In genomic region chr15:41568350-41569017, GRCh38 we compare ENCODE assay signal across 1 cellular context.
TF ChIP-seq lines count a peak whose summit lies in the region.

No MANE protein-coding gene starts in this region.

TF ChIP-seq in K562, 482 proteins besides CTCF, POLR2A, EP300 and RAD21 (continues in another document):
- no peak for TF ChIP-seq ZC3H4 (CRISPR knock-in tag; IDR thresholded peaks at IDR 0.05; ENCODE audit: borderline replicate concordance)
- TF ChIP-seq PTTG1 (tag; IDR thresholded peaks at IDR 0.05; ENCODE audit: low read depth), result no peak
- TF ChIP-seq RCOR1 (IDR thresholded peaks at IDR 0.05; ENCODE audit: borderline replicate concordance in 1 of 2, low read depth in 2 of 2, low read length in 2 of 2), result peak in 1 of 2 experiments; percentile 71; a peak in 2 of 4 replicates
- peak; percentile 21; the same call in 1 of the 2 replicates for TF ChIP-seq ZNF395 (CRISPR knock-in tag; IDR thresholded peaks at IDR 0.05)
- no peak for TF ChIP-seq HNRNPL (IDR thresholded peaks at IDR 0.05; ENCODE audit: low read depth, low read length)
- peak; percentile 37; the same call in 1 of the 2 replicates for TF ChIP-seq ZEB2 (IDR thresholded peaks at IDR 0.05)
- TF ChIP-seq ARID1B (IDR thresholded peaks at IDR 0.05), result peak; percentile 73
- TF ChIP-seq POLR2G (IDR thresholded peaks at IDR 0.05; ENCODE audit: low read depth, low read length), result no peak
- 0 out of 2 replicates have a peak, but pooled peaks have one; percentile 18 for TF ChIP-seq ZBTB7A (IDR thresholded peaks at IDR 0.05; ENCODE audit: borderline replicate concordance, control insufficient read depth, low read depth, low read length)
- TF ChIP-seq ARID2 (IDR thresholded peaks at IDR 0.05), result no peak
- peak; percentile 15 for TF ChIP-seq NEUROD1 (IDR thresholded peaks at IDR 0.05; ENCODE audit: borderline replicate concordance, low read depth, low read length, partially characterized antibody)
- peak; percentile 82 for TF ChIP-seq LEF1 (IDR thresholded peaks at IDR 0.05)
- TF ChIP-seq TEAD2 (tag; IDR thresholded peaks at IDR 0.05), result peak; percentile 71; the same call in 1 of the 2 replicates
- TF ChIP-seq GABPA (tag; conservative IDR thresholded peaks at IDR 0.05; ENCODE audit: low read depth), result 0 out of 2 replicates have a peak, but pooled peaks have one; percentile 23
- no peak for TF ChIP-seq ZNF780A (CRISPR knock-in tag; IDR thresholded peaks at IDR 0.05)
- peak; percentile 71 for TF ChIP-seq SMARCA4 (IDR thresholded peaks at IDR 0.05)
- peak in 1 of 2 experiments; percentile 61; a peak in 1 of 4 replicates for TF ChIP-seq TEAD1 (CRISPR knock-in tag; IDR thresholded peaks at IDR 0.05)
- TF ChIP-seq ESRRA (IDR thresholded peaks at IDR 0.05; ENCODE audit: borderline replicate concordance, low read depth), result no peak
- TF ChIP-seq MTA3 (IDR thresholded peaks at IDR 0.05; ENCODE audit: borderline replicate concordance), result 0 out of 2 replicates have a peak, but pooled peaks have one; percentile 45
- no peak for TF ChIP-seq BCL6 (CRISPR knock-in tag; IDR thresholded peaks at IDR 0.05)
- no peak for TF ChIP-seq BCLAF1 (IDR thresholded peaks at IDR 0.05; ENCODE audit: borderline replicate concordance in 1 of 2, control insufficient read depth in 1 of 2, low read depth in 2 of 2, low read length in 1 of 2)
- TF ChIP-seq YY1 (IDR thresholded peaks at IDR 0.05; ENCODE audit: borderline replicate concordance in 1 of 3, control insufficient read depth in 1 of 3, extremely low read depth in 1 of 3, insufficient read depth in 3 of 3, insufficient read length in 1 of 3, insufficient replicate concordance in 2 of 3, low read depth in 1 of 3, low read length in 2 of 3), result no peak
- TF ChIP-seq HDAC6 (IDR thresholded peaks at IDR 0.05; ENCODE audit: low read depth, low read length), result no peak
- TF ChIP-seq KDM1A (IDR thresholded peaks at IDR 0.05), result peak in 1 of 2 experiments; percentile 77; a peak in 2 of 4 replicates
- 0 out of 3 replicates have a peak, but pooled peaks of 1 of the 2 experiments have one; percentile 20 for TF ChIP-seq CBX3 (IDR thresholded peaks at IDR 0.05; ENCODE audit: borderline replicate concordance in 1 of 2, low read length in 2 of 2)
- peak; percentile 47 for TF ChIP-seq TCF3 (CRISPR knock-in tag; IDR thresholded peaks at IDR 0.05)
- peak in 1 of 2 experiments; percentile 64; a peak in 2 of 4 replicates for TF ChIP-seq FOXA3 (CRISPR knock-in tag; conservative IDR thresholded peaks at IDR 0.05 in 1 of 2, IDR thresholded peaks at IDR 0.05 in 1 of 2)
- TF ChIP-seq HNRNPLL (IDR thresholded peaks at IDR 0.05; ENCODE audit: low read depth, low read length, poor library complexity, severe bottlenecking), result no peak
- peak; percentile 80 for TF ChIP-seq TEAD4 (IDR thresholded peaks at IDR 0.05; ENCODE audit: low read length)
- TF ChIP-seq TEAD4 (CRISPR knock-in tag; IDR thresholded peaks at IDR 0.05; ENCODE audit: borderline replicate concordance), result no peak
- TF ChIP-seq SIRT6 (IDR thresholded peaks at IDR 0.05; ENCODE audit: low read depth, low read length), result no peak
- TF ChIP-seq RNF2 (IDR thresholded peaks at IDR 0.05), result peak; percentile 75; the same call in 1 of the 2 replicates
- 0 out of 2 replicates have a peak, but pooled peaks have one; percentile 26 for TF ChIP-seq KLF16 (IDR thresholded peaks at IDR 0.05)
- TF ChIP-seq PYGO2 (tag; IDR thresholded peaks at IDR 0.05), result no peak
- TF ChIP-seq ZBTB40 (IDR thresholded peaks at IDR 0.05), result peak; percentile 51; the same call in 1 of the 2 replicates
- TF ChIP-seq ZBTB40 (CRISPR knock-in tag; IDR thresholded peaks at IDR 0.05), result no peak
- no peak for TF ChIP-seq TFAM (CRISPR knock-in tag; conservative IDR thresholded peaks at IDR 0.05)
- peak; percentile 71 for TF ChIP-seq ETV1 (tag; conservative IDR thresholded peaks at IDR 0.05; ENCODE audit: low read depth)
- no peak for TF ChIP-seq SRSF1 (IDR thresholded peaks at IDR 0.05; ENCODE audit: low read depth, low read length)
- no peak for TF ChIP-seq SRSF7 (optimal IDR thresholded peaks at IDR 0.05; ENCODE audit: low read depth, low read length)
- no peak for TF ChIP-seq RBM39 (optimal IDR thresholded peaks at IDR 0.05; ENCODE audit: low read depth, low read length)
- TF ChIP-seq ZFP30 (CRISPR knock-in tag; IDR thresholded peaks at IDR 0.05; ENCODE audit: borderline replicate concordance), result no peak
- peak in 1 of 2 experiments; percentile 54; a peak in 1 of 4 replicates for TF ChIP-seq TRIM24 (IDR thresholded peaks at IDR 0.05)
